In the genomic region with DNA sequence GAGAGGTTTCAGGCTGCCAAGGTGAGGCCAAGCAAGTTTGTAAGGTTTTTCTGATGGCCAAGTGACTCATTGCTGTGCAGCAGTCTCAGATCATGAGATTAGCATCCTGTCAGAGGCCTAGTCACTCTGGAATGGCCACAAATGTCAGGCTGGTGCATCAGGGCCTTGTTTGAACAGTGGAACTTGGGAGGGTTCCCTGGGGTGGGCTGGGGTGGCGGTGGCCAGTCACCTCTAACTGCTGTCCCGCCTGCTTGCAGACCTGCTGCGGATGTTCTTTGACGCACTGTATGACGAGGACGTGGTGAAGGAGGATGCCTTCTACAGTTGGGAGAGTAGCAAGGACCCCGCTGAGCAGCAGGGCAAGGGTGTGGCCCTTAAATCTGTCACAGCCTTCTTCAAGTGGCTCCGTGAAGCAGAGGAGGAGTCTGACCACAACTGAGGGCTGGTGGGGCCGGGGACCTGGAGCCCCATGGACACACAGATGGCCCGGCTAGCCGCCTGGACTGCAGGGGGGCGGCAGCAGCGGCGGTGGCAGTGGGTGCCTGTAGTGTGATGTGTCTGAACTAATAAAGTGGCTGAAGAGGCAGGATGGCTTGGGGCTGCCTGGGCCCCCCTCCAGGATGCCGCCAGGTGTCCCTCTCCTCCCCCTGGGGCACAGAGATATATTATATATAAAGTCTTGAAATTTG, we compare ENCODE assay signal across 8 cellular contexts. TPM values are rescaled to one million over a fixed set of nuclear protein-coding genes. Genes with fewer than 3 reads are reported as not detected.
DNase-seq lines count a peak whose midpoint lies in the region; ATAC-seq, FAIRE-seq and TF ChIP-seq lines count a peak whose summit lies in the region.

No MANE protein-coding gene starts in this region.

- peaks cover 34% of the 10 kb centered on the region for H3K79me2 ChIP-seq in PC-3 (ENCODE audit: low read length)

- intact Hi-C loops in PC-3 (cut with micrococcal nuclease) = loop anchor here (2.0 kb wide), 1 partner anchor 20 kb away; a partner anchor contains a TSS

- H3K4me1 Mint-ChIP-seq in activated naive CD8-positive, alpha-beta T cell treated with anti-CD3 and anti-CD28 coated beads, Interleukin-2, amount 50 U/mL, for 24 hours = peaks cover 70% of the 10 kb centered on the region

- H3K4me2 ChIP-seq in BLaER1 = no peak overlapping the region
- H3K4me2 ChIP-seq in PC-3 (ENCODE audit: low read length) = peak overlapping the region; percentile 98

- H3F3A ChIP-seq in PC-3 (ENCODE audit: low read length, unreplicated experiment) = peaks cover 28% of the 10 kb centered on the region

- H3K36me3 ChIP-seq in BLaER1 (peaks cover 59% of the 10 kb centered on the region), PC-3 (ENCODE audit: low read depth, low read length) (peaks cover 39% of the 10 kb centered on the region), suprapubic skin (peaks cover 55% of the 10 kb centered on the region)

- H3K27me3 ChIP-seq in BLaER1 (no peaks in the 10 kb centered on the region; the same call in 1 of the 2 replicates), PC-3 (ENCODE audit: low read length) (no peaks in the 10 kb centered on the region), suprapubic skin (no peaks in the 10 kb centered on the region)

- H4K20me1 ChIP-seq in BLaER1 (peaks cover 95% of the 10 kb centered on the region), PC-3 (ENCODE audit: low read length) (no peaks in the 10 kb centered on the region)

- H3K27ac ChIP-seq in BLaER1 = no peak overlapping the region
- H3K27ac ChIP-seq in PC-3 (ENCODE audit: low read length) = peak overlapping the region; percentile 95
- H3K27ac ChIP-seq in suprapubic skin = peak overlapping the region; percentile 94

- WGBS in suprapubic skin = 75% methylated on average over 12 of the region's 15 CpGs

- H3K4me3 Mint-ChIP-seq in activated naive CD8-positive, alpha-beta T cell treated with anti-CD3 and anti-CD28 coated beads, Interleukin-2, amount 50 U/mL, for 24 hours = peak overlapping the region; percentile 63

- TSS peak; percentile 9 for BruUV-seq in PC-3 (replicated peaks; lab: Mats Ljungman, UMichigan)

- H3K4me3 ChIP-seq in BLaER1 (no peak overlapping the region), PC-3 (ENCODE audit: low read length) (no peak overlapping the region), suprapubic skin (no peak overlapping the region)

- DNase-seq in PC-3 = peak; percentile 95
- peak; percentile 60 for DNase-seq in activated naive CD8-positive, alpha-beta T cell treated with anti-CD3 and anti-CD28 coated beads, Interleukin-2, amount 50 U/mL, for 24 hours
- DNase-seq in left lobe of liver (ENCODE audit: low spot score) = peak; percentile 42
- no peak for DNase-seq in suprapubic skin (ENCODE audit: low spot score in 2 of 2)
- DNase-seq in D721Med (ENCODE audit: insufficient read length, low spot score) = no peak
- DNase-seq in NCI-H146 (lab: John Stamatoyannopoulos, UW) = no peak
- DNase-seq in SKM-1 treated with dmso at 0.1 percent for 144 hours (lab: John Stamatoyannopoulos, UW; ENCODE audit: unreplicated experiment) = no peak

- peak overlapping the region; percentile 96 for H3K27ac Mint-ChIP-seq in activated naive CD8-positive, alpha-beta T cell treated with anti-CD3 and anti-CD28 coated beads, Interleukin-2, amount 50 U/mL, for 24 hours

- H3K9ac ChIP-seq in BLaER1 (0 out of 2 replicates have a peak overlapping the region, but pooled peaks have one; percentile 82), PC-3 (ENCODE audit: low read length) (peak overlapping the region; percentile 89)

- TF ChIP-seq EP300 in suprapubic skin (IDR thresholded peaks at IDR 0.05) = no peak

- H2AFZ ChIP-seq in PC-3 (ENCODE audit: low read length) = no peak overlapping the region

- CTCF ChIA-PET in PC-3 (lab: Charles Lee) = no interaction called here

- peak; percentile 67 for ATAC-seq in PC-3
- peak; percentile 83 for ATAC-seq in activated naive CD8-positive, alpha-beta T cell treated with anti-CD3 and anti-CD28 coated beads, Interleukin-2, amount 50 U/mL, for 24 hours
- peak; percentile 1 for ATAC-seq in left lobe of liver

- no peak for TF ChIP-seq POLR2A in suprapubic skin (IDR thresholded peaks at IDR 0.05)

- FAIRE-seq in D721Med (lab: Jason Lieb, UNC) = no peak

- H3K4me1 ChIP-seq in BLaER1 (peaks cover 40% of the 10 kb centered on the region), PC-3 (ENCODE audit: insufficient read depth, low read length) (peaks cover 63% of the 10 kb centered on the region), suprapubic skin (peaks cover 59% of the 10 kb centered on the region)

- TF ChIP-seq CTCF in PC-3 (conservative IDR thresholded peaks at IDR 0.05; ENCODE audit: low read depth, low read length) = no peak
- no peak for TF ChIP-seq CTCF in suprapubic skin (IDR thresholded peaks at IDR 0.05)
- TF ChIP-seq CTCF in D721Med (IDR thresholded peaks at IDR 0.05; ENCODE audit: insufficient read depth, missing control alignments) = no peak

- H3K27me3 Mint-ChIP-seq in activated naive CD8-positive, alpha-beta T cell treated with anti-CD3 and anti-CD28 coated beads, Interleukin-2, amount 50 U/mL, for 24 hours = no peaks in the 10 kb centered on the region

- POLR2A ChIA-PET in PC-3 (lab: Charles Lee; ENCODE audit: unreplicated experiment) = no interaction called here

- H3K9me2 ChIP-seq in PC-3 (replicated peaks; ENCODE audit: low read length) = no peaks in the 10 kb centered on the region

- H3K36me3 Mint-ChIP-seq in activated naive CD8-positive, alpha-beta T cell treated with anti-CD3 and anti-CD28 coated beads, Interleukin-2, amount 50 U/mL, for 24 hours (ENCODE audit: low read depth) = peaks cover 54% of the 10 kb centered on the region

- H3K9me3 ChIP-seq in BLaER1 (no peaks in the 10 kb centered on the region), PC-3 (ENCODE audit: low read length) (no peaks in the 10 kb centered on the region), suprapubic skin (no peaks in the 10 kb centered on the region)

- no peaks in the 10 kb centered on the region for H3K9me3 Mint-ChIP-seq in activated naive CD8-positive, alpha-beta T cell treated with anti-CD3 and anti-CD28 coated beads, Interleukin-2, amount 50 U/mL, for 24 hours

RNA-seq across cellular contexts. Expression of a gene that starts 2.8 kb away (rescaled TPM):
- 21.9 and 24.2 TPM in 2 replicates for total RNA-seq in PC-3 (2014; rRNA removed)
- 2.5 TPM for total RNA-seq in left lobe of liver
- 10 to 100 TPM; 54.4 to 77.9 (median 65.3) TPM for total RNA-seq in suprapubic skin

RNA-seq across cellular contexts. Expression of a gene that starts 20.2 kb away (rescaled TPM):
- total RNA-seq in PC-3 (2014; rRNA removed) (463 and 599 TPM in 2 replicates), left lobe of liver (341 TPM), suprapubic skin (100 to 1,000 TPM; 382 to 463 (median 418) TPM)

RNA-seq across cellular contexts. Expression of a gene that starts 26.8 kb away (rescaled TPM):
- total RNA-seq in PC-3 (2014; rRNA removed) = 13.0 and 17.0 TPM in 2 replicates
- total RNA-seq in left lobe of liver = 4.8 TPM
- 1 to 10 TPM; 2.1 to 7.9 (median 3.5) TPM for total RNA-seq in suprapubic skin

RNA-seq across cellular contexts. Expression of a gene that starts 26.9 kb away (rescaled TPM):
- total RNA-seq in PC-3 (2014; rRNA removed) = 184 and 193 TPM in 2 replicates
- total RNA-seq in left lobe of liver = 33.9 TPM
- 100 to 1,000 TPM in 1 of 4 donors, 10 to 100 TPM in 3; 42.4 to 116 (median 66.2) TPM for total RNA-seq in suprapubic skin

RNA-seq across cellular contexts. Expression of a gene that starts 35.6 kb away (rescaled TPM):
- 1,057 and 1,393 TPM in 2 replicates for total RNA-seq in PC-3 (2014; rRNA removed)
- total RNA-seq in left lobe of liver = 94.1 TPM
- 100 to 1,000 TPM; 118 to 221 (median 197) TPM for total RNA-seq in suprapubic skin

Comparison
In these comparisons a context has a peak if more than half of its experiments do, and no peak if none do; other contexts are left out.
1. ATAC-seq: peak in every context shown above with its lines; median percentile 83 in activated naive CD8-positive, alpha-beta T cell treated with anti-CD3 and anti-CD28 coated beads, Interleukin-2, amount 50 U/mL, for 24 hours; 67 in PC-3; 1 in left lobe of liver.
2. DNase-seq: peak in PC-3 (single experiment), activated naive CD8-positive, alpha-beta T cell treated with anti-CD3 and anti-CD28 coated beads, Interleukin-2, amount 50 U/mL, for 24 hours (single experiment) and left lobe of liver (single experiment); none in suprapubic skin (0 of 2), D721Med (single experiment), NCI-H146 (single experiment) and SKM-1 treated with dmso at 0.1 percent for 144 hours (single experiment).